In the genomic region with DNA sequence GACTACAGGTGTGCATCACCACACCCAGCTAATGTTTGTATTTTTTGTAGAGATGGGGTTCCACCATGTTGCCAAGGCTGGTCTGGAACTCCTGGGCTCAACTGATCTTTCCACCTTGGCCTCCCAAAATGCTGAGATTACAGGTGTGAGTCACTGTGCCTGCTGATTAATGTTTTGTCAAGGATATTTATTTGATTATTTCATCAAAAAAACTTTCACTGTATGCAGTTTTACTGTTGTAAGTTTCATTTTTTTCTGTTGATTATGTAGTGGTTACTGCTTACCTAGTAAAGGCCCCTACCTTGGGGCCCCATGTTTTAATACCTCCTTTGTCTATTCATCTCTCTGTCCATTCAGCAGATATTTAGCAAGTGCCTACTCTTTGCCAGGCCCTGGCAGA, we compare ENCODE assay signal across 28 cellular contexts.
"Had no signal": no experiment of that assay in that cellular context is flagged by ENCODE, and none has a peak within 500 bp of the region (broad histone marks: within the 10 kb centered on the region; RNA-seq: fewer than 3 reads in every experiment).

No MANE protein-coding gene starts in this region.

- H3K27ac ChIP-seq: neural progenitor cell, ovary, parathyroid adenoma, psoas muscle, right lobe of liver, sigmoid colon, suprapubic skin, testis, tibial artery, transverse colon, upper lobe of right lung, uterus had no signal

- DNase-seq: natural killer cell; occipital lobe; ovary; psoas muscle; right cardiac atrium; right lobe of liver; sigmoid colon; small intestine; stimulated activated CD4-positive, alpha-beta T cell treated with anti-CD3 and anti-CD28 coated beads, Interleukin-15, amount 100 ng/mL, for 24 hours; stimulated activated CD4-positive, alpha-beta T cell treated with anti-CD3 and anti-CD28 coated beads, Interleukin-2, amount 100 ng/mL, for 24 hours; stimulated activated CD4-positive, alpha-beta T cell treated with anti-CD3 and anti-CD28 coated beads, Interleukin-2, amount 100 ng/mL, for 48 hours; stimulated activated CD4-positive, alpha-beta T cell treated with anti-CD3 and anti-CD28 coated beads, Interleukin-4, amount 100 ng/mL, for 24 hours; stimulated activated naive CD4-positive, alpha-beta T cell; stimulated activated naive CD8-positive, alpha-beta T cell treated with anti-CD3 and anti-CD28 coated beads, Interleukin-15, amount 100 ng/mL, for 72 hours; stimulated activated naive CD8-positive, alpha-beta T cell treated with anti-CD3 and anti-CD28 coated beads, Interleukin-15, Interleukin-2, amounts not matched to agents 100 U/mL and 50 U/mL, for 24 hours; substantia nigra; testis; tibial artery; transverse colon; upper lobe of right lung; uterus had no signal

- H3K36me3 ChIP-seq: neural progenitor cell, ovary, right lobe of liver, sigmoid colon, suprapubic skin, tibial artery, transverse colon, upper lobe of right lung, uterus had no signal

- H3K79me2 ChIP-seq: parathyroid adenoma had no signal

- H3K4me1 Mint-ChIP-seq: natural killer cell; nephron; neural progenitor cell; stimulated activated effector memory CD8-positive, alpha-beta T cell treated with anti-CD3 and anti-CD28 coated beads, Interleukin-12 subunit alpha, Interleukin-12 subunit beta, amount 100 ng/mL, for 72 hours; stimulated activated naive CD8-positive, alpha-beta T cell treated with anti-CD3 and anti-CD28 coated beads, Interleukin-15, amount 100 ng/mL, for 72 hours had no signal

- H3K9ac ChIP-seq: neural progenitor cell, parathyroid adenoma had no signal

- H3K4me1 ChIP-seq: neural progenitor cell, parathyroid adenoma, psoas muscle, right lobe of liver, sigmoid colon, suprapubic skin, testis, tibial artery, transverse colon, upper lobe of right lung, uterus had no signal

- H3K27ac Mint-ChIP-seq: natural killer cell; nephron; neural progenitor cell; progenitor cell of endocrine pancreas; stimulated activated effector memory CD8-positive, alpha-beta T cell treated with anti-CD3 and anti-CD28 coated beads, Interleukin-12 subunit alpha, Interleukin-12 subunit beta, amount 100 ng/mL, for 72 hours; stimulated activated naive CD8-positive, alpha-beta T cell treated with anti-CD3 and anti-CD28 coated beads, Interleukin-15, amount 100 ng/mL, for 72 hours; type B pancreatic cell had no signal

- H2AFZ ChIP-seq: neural progenitor cell, parathyroid adenoma had no signal

- H3K4me2 ChIP-seq: neural progenitor cell had no signal

- H3K9me3 ChIP-seq: ovary, psoas muscle, sigmoid colon, suprapubic skin, testis, tibial artery, transverse colon, upper lobe of right lung, uterus had no signal

- H3K27me3 Mint-ChIP-seq: progenitor cell of endocrine pancreas; stimulated activated naive CD8-positive, alpha-beta T cell treated with anti-CD3 and anti-CD28 coated beads, Interleukin-15, amount 100 ng/mL, for 72 hours; type B pancreatic cell had no signal

- H3K4me3 ChIP-seq: neural progenitor cell, ovary, psoas muscle, right lobe of liver, sigmoid colon, suprapubic skin, testis, tibial artery, transverse colon, upper lobe of right lung, uterus had no signal

- H3K27me3 ChIP-seq: neural progenitor cell, ovary, right lobe of liver, sigmoid colon, suprapubic skin, testis, transverse colon, upper lobe of right lung, uterus had no signal

- ATAC-seq: natural killer cell; psoas muscle; right cardiac atrium; right lobe of liver; stimulated activated effector memory CD8-positive, alpha-beta T cell treated with anti-CD3 and anti-CD28 coated beads, Interleukin-12 subunit alpha, Interleukin-12 subunit beta, amount 100 ng/mL, for 72 hours; stimulated activated naive CD8-positive, alpha-beta T cell treated with anti-CD3 and anti-CD28 coated beads, Interleukin-15, amount 100 ng/mL, for 72 hours; stimulated activated naive CD8-positive, alpha-beta T cell treated with anti-CD3 and anti-CD28 coated beads, Interleukin-15, Interleukin-2, amounts not matched to agents 100 U/mL and 50 U/mL, for 24 hours; upper lobe of right lung had no signal

- FAIRE-seq: small intestine had no signal

- H3K36me3 Mint-ChIP-seq: natural killer cell; neural progenitor cell; stimulated activated effector memory CD8-positive, alpha-beta T cell treated with anti-CD3 and anti-CD28 coated beads, Interleukin-12 subunit alpha, Interleukin-12 subunit beta, amount 100 ng/mL, for 72 hours; type B pancreatic cell had no signal

- H3K4me3 Mint-ChIP-seq: natural killer cell; nephron; neural progenitor cell; stimulated activated effector memory CD8-positive, alpha-beta T cell treated with anti-CD3 and anti-CD28 coated beads, Interleukin-12 subunit alpha, Interleukin-12 subunit beta, amount 100 ng/mL, for 72 hours; stimulated activated naive CD8-positive, alpha-beta T cell treated with anti-CD3 and anti-CD28 coated beads, Interleukin-15, amount 100 ng/mL, for 72 hours; type B pancreatic cell had no signal
